In genomic region chr21:34669149-34669879, GRCh38 we compare ENCODE assay signal across 10 cellular contexts. TPM values are rescaled to one million over a fixed set of nuclear protein-coding genes. Genes with fewer than 3 reads are reported as not detected.
DNase-seq lines count a peak whose midpoint lies in the region; ATAC-seq and TF ChIP-seq lines count a peak whose summit lies in the region.
"Had no signal": no experiment of that assay in that cellular context is flagged by ENCODE, and none has a peak within 500 bp of the region (broad histone marks: within the 10 kb centered on the region; RNA-seq: fewer than 3 reads in every experiment).

No MANE protein-coding gene starts in this region.

- no peak overlapping the region for H3K9ac ChIP-seq in SK-N-MC (ENCODE audit: insufficient read length)

- no peak for TF ChIP-seq EP300 in gastroesophageal sphincter (IDR thresholded peaks at IDR 0.05)

- intact Hi-C loops in sciatic nerve (cut with DNase I), result no loop called here

- peaks cover 70% of the 10 kb centered on the region for H3K27me3 ChIP-seq in gastroesophageal sphincter

- H3K36me3 ChIP-seq in SK-N-MC (ENCODE audit: insufficient read depth, low read length) (no peaks in the 10 kb centered on the region), gastroesophageal sphincter (no peaks in the 10 kb centered on the region)

- TF ChIP-seq POLR2A in gastroesophageal sphincter (IDR thresholded peaks at IDR 0.05), result no peak

- H3K27ac ChIP-seq in SK-N-MC (no peak overlapping the region), gastroesophageal sphincter (no peak overlapping the region)
- H3K27ac ChIP-seq: 22Rv1 had no signal

- DNase-seq in DMS 273 (lab: John Stamatoyannopoulos, UW; ENCODE audit: unreplicated experiment) (peak; percentile 36), DMS 273 treated with DMSO at 0.1 percent for 48 hours (lab: John Stamatoyannopoulos, UW) (no peak), SK-N-MC (ENCODE audit: low read depth, low spot score) (no peak), sciatic nerve (ENCODE audit: low spot score) (no peak), 8988T (no peak), NCI-H2171 treated with DMSO at 0.1 percent for 48 hours (lab: John Stamatoyannopoulos, UW) (no peak)

- 0 to 3% methylated on average over 3 to 6 of the region's 74 CpGs for WGBS in gastroesophageal sphincter (ENCODE audit: low coverage in 1 of 2), 2 donors

- TF ChIP-seq CTCF in gastroesophageal sphincter (IDR thresholded peaks at IDR 0.05), result no peak

- H3K4me3 ChIP-seq in SK-N-MC (peak overlapping the region; percentile 57), gastroesophageal sphincter (peak overlapping the region; percentile 13 to 48)

- ATAC-seq in gastroesophageal sphincter (peak; percentile 30), sciatic nerve (peak; percentile 33), GM21367 (IDR thresholded peaks at IDR 0.05; ENCODE audit: unreplicated experiment) (no peak)

- H3K9me3 ChIP-seq in SK-N-MC (ENCODE audit: low read depth, low read length), result no peaks in the 10 kb centered on the region
- H3K9me3 ChIP-seq in gastroesophageal sphincter, result no peaks in the 10 kb centered on the region

- H3K4me1 ChIP-seq in gastroesophageal sphincter, result peaks cover 0 to 19% (median 14%) of the 10 kb centered on the region in 3 donors

RNA-seq across cellular contexts. Expression of gene CLIC6, which starts 0.5 kb away (rescaled TPM):
- total RNA-seq in gastroesophageal sphincter (1 to 10 TPM in 1 of 4 donors, under 1 TPM in 3; 0.54 to 4.6 (median 0.66) TPM), sciatic nerve (4.7 TPM)
- total RNA-seq: SK-MEL-5 had no signal

RNA-seq across cellular contexts. Expression of gene RCAN1, which starts 54.4 kb away (rescaled TPM):
- 10 to 100 TPM; 32.1 to 58.6 (median 42.2) TPM for total RNA-seq in gastroesophageal sphincter
- total RNA-seq in sciatic nerve, result 60.9 TPM
